ENCODE assay signal across 1 cellular context in the genomic region with DNA sequence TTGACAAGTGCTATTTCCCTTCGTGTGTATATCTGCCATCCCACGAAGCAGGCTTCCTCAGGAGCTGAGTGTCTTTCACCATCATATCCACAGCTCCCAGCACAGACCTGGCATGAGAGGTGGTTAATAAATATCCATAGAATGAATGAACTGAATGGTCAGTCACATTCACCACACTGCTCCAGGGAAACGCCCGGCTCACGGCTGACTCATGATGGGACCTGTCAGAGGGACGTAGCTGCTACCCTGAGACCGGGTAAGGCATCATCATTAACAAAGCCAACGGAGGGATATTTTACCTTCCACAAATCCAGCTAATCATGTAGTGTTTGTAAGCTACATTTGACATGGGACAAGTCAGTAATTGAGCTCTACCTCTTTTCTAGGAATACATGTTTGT.
TF ChIP-seq lines count a peak whose summit lies in the region.

No MANE protein-coding gene starts in this region.

TF ChIP-seq in WTC11, 78 proteins besides CTCF, POLR2A, EP300 and RAD21:
- TF ChIP-seq, protein P1, sequence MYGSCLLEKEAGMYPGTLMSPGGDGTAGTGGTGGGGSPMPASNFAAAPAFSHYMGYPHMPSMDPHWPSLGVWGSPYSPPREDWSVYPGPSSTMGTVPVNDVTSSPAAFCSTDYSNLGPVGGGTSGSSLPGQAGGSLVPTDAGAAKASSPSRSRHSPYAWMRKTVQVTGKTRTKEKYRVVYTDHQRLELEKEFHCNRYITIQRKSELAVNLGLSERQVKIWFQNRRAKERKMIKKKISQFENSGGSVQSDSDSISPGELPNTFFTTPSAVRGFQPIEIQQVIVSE (CRISPR knock-in tag; IDR thresholded peaks at IDR 0.05; ENCODE audit: borderline replicate concordance) = no peak
- TF ChIP-seq ZNF671 (CRISPR knock-in tag; IDR thresholded peaks at IDR 0.05) (no peak), NR3C1 (CRISPR knock-in tag; conservative IDR thresholded peaks at IDR 0.05; ENCODE audit: low read depth) (no peak), ZNF423 (CRISPR knock-in tag; IDR thresholded peaks at IDR 0.05) (no peak), NR2C2 (CRISPR knock-in tag; IDR thresholded peaks at IDR 0.05) (no peak), SP1 (CRISPR knock-in tag; conservative IDR thresholded peaks at IDR 0.05) (no peak)
- TF ChIP-seq, protein P2, sequence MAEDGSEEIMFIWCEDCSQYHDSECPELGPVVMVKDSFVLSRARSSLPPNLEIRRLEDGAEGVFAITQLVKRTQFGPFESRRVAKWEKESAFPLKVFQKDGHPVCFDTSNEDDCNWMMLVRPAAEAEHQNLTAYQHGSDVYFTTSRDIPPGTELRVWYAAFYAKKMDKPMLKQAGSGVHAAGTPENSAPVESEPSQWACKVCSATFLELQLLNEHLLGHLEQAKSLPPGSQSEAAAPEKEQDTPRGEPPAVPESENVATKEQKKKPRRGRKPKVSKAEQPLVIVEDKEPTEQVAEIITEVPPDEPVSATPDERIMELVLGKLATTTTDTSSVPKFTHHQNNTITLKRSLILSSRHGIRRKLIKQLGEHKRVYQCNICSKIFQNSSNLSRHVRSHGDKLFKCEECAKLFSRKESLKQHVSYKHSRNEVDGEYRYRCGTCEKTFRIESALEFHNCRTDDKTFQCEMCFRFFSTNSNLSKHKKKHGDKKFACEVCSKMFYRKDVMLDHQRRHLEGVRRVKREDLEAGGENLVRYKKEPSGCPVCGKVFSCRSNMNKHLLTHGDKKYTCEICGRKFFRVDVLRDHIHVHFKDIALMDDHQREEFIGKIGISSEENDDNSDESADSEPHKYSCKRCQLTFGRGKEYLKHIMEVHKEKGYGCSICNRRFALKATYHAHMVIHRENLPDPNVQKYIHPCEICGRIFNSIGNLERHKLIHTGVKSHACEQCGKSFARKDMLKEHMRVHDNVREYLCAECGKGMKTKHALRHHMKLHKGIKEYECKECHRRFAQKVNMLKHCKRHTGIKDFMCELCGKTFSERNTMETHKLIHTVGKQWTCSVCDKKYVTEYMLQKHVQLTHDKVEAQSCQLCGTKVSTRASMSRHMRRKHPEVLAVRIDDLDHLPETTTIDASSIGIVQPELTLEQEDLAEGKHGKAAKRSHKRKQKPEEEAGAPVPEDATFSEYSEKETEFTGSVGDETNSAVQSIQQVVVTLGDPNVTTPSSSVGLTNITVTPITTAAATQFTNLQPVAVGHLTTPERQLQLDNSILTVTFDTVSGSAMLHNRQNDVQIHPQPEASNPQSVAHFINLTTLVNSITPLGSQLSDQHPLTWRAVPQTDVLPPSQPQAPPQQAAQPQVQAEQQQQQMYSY (CRISPR knock-in tag; IDR thresholded peaks at IDR 0.05) = no peak
- TF ChIP-seq, protein P3, sequence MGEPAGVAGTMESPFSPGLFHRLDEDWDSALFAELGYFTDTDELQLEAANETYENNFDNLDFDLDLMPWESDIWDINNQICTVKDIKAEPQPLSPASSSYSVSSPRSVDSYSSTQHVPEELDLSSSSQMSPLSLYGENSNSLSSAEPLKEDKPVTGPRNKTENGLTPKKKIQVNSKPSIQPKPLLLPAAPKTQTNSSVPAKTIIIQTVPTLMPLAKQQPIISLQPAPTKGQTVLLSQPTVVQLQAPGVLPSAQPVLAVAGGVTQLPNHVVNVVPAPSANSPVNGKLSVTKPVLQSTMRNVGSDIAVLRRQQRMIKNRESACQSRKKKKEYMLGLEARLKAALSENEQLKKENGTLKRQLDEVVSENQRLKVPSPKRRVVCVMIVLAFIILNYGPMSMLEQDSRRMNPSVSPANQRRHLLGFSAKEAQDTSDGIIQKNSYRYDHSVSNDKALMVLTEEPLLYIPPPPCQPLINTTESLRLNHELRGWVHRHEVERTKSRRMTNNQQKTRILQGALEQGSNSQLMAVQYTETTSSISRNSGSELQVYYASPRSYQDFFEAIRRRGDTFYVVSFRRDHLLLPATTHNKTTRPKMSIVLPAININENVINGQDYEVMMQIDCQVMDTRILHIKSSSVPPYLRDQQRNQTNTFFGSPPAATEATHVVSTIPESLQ (CRISPR knock-in tag; IDR thresholded peaks at IDR 0.05) = no peak
- TF ChIP-seq, protein P4, sequence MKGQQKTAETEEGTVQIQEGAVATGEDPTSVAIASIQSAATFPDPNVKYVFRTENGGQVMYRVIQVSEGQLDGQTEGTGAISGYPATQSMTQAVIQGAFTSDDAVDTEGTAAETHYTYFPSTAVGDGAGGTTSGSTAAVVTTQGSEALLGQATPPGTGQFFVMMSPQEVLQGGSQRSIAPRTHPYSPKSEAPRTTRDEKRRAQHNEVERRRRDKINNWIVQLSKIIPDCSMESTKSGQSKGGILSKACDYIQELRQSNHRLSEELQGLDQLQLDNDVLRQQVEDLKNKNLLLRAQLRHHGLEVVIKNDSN (CRISPR knock-in tag; IDR thresholded peaks at IDR 0.05) = no peak
- TF ChIP-seq, protein P5, sequence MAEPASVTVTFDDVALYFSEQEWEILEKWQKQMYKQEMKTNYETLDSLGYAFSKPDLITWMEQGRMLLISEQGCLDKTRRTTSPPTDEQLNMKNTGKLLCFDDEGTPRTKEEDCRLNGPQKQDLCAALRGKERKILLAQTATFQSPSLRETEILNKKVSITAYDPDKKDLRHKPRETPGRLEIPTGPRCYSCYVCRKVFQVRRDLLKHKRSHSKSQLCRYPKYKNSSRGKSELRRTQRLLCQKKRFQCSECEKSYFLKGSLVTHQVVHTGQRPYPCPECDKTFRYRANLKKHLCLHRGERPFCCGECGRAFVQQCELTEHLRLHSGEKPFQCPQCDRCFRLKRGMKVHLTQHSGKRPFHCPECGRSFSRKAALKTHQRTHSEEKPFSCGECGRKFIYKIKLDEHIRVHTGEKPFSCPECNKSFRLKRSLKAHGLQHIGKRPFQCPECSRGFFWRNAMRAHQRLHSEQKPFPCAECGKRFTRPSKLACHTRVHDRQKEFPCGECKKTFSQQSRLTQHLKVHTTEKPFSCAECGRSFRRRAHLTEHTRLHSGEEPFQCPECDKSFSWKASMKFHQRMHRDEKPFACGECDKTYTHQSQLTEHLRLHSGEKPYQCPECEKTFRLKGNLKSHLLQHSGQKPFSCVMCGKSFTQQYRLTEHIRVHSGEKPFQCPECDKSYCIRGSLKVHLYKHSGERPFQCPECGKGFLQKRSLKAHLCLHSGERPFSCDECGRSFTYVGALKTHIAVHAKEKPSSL (CRISPR knock-in tag; conservative IDR thresholded peaks at IDR 0.05) = no peak
- TF ChIP-seq, protein P6, sequence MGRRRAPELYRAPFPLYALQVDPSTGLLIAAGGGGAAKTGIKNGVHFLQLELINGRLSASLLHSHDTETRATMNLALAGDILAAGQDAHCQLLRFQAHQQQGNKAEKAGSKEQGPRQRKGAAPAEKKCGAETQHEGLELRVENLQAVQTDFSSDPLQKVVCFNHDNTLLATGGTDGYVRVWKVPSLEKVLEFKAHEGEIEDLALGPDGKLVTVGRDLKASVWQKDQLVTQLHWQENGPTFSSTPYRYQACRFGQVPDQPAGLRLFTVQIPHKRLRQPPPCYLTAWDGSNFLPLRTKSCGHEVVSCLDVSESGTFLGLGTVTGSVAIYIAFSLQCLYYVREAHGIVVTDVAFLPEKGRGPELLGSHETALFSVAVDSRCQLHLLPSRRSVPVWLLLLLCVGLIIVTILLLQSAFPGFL (CRISPR knock-in tag; IDR thresholded peaks at IDR 0.05; ENCODE audit: borderline replicate concordance) = no peak
- TF ChIP-seq, protein P7, sequence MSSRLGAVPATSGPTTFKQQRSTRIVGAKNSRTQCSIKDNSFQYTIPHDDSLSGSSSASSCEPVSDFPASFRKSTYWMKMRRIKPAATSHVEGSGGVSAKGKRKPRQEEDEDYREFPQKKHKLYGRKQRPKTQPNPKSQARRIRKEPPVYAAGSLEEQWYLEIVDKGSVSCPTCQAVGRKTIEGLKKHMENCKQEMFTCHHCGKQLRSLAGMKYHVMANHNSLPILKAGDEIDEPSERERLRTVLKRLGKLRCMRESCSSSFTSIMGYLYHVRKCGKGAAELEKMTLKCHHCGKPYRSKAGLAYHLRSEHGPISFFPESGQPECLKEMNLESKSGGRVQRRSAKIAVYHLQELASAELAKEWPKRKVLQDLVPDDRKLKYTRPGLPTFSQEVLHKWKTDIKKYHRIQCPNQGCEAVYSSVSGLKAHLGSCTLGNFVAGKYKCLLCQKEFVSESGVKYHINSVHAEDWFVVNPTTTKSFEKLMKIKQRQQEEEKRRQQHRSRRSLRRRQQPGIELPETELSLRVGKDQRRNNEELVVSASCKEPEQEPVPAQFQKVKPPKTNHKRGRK (CRISPR knock-in tag; IDR thresholded peaks at IDR 0.05; ENCODE audit: borderline replicate concordance) = no peak
- TF ChIP-seq, protein P8, sequence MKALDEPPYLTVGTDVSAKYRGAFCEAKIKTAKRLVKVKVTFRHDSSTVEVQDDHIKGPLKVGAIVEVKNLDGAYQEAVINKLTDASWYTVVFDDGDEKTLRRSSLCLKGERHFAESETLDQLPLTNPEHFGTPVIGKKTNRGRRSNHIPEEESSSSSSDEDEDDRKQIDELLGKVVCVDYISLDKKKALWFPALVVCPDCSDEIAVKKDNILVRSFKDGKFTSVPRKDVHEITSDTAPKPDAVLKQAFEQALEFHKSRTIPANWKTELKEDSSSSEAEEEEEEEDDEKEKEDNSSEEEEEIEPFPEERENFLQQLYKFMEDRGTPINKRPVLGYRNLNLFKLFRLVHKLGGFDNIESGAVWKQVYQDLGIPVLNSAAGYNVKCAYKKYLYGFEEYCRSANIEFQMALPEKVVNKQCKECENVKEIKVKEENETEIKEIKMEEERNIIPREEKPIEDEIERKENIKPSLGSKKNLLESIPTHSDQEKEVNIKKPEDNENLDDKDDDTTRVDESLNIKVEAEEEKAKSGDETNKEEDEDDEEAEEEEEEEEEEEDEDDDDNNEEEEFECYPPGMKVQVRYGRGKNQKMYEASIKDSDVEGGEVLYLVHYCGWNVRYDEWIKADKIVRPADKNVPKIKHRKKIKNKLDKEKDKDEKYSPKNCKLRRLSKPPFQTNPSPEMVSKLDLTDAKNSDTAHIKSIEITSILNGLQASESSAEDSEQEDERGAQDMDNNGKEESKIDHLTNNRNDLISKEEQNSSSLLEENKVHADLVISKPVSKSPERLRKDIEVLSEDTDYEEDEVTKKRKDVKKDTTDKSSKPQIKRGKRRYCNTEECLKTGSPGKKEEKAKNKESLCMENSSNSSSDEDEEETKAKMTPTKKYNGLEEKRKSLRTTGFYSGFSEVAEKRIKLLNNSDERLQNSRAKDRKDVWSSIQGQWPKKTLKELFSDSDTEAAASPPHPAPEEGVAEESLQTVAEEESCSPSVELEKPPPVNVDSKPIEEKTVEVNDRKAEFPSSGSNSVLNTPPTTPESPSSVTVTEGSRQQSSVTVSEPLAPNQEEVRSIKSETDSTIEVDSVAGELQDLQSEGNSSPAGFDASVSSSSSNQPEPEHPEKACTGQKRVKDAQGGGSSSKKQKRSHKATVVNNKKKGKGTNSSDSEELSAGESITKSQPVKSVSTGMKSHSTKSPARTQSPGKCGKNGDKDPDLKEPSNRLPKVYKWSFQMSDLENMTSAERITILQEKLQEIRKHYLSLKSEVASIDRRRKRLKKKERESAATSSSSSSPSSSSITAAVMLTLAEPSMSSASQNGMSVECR (CRISPR knock-in tag; IDR thresholded peaks at IDR 0.05; ENCODE audit: borderline replicate concordance) = no peak
